Comparison of ENCODE assay signal across 9 cellular contexts in genomic region chr5:16600397-16600796, GRCh38. TPM values are rescaled to one million over a fixed set of nuclear protein-coding genes. Genes with fewer than 3 reads are reported as not detected.
A peak's percentile ranks its signal among the peaks of the same experiment; 100 is the strongest.
DNase-seq lines count a peak whose midpoint lies in the region; ATAC-seq, FAIRE-seq and TF ChIP-seq lines count a peak whose summit lies in the region.
"Had no signal": no experiment of that assay in that cellular context is flagged by ENCODE, and none has a peak within 500 bp of the region (broad histone marks: within the 10 kb centered on the region; RNA-seq: fewer than 3 reads in every experiment).

No MANE protein-coding gene starts in this region.

- peak overlapping the region; percentile 30; the same call in 2 of the 3 replicates for H3K4me2 ChIP-seq in A549

- FAIRE-seq in A549 (lab: Jason Lieb, UNC) = no peak

- no peak for TF ChIP-seq RAD21 in A549 (conservative IDR thresholded peaks at IDR 0.05 in 1 of 2, IDR thresholded peaks at IDR 0.05 in 1 of 2)

- no peak for DNase-seq in A549 (ENCODE audit: low read depth in 1 of 2, low spot score in 1 of 2)
- peak; percentile 44 for DNase-seq in MG63
- peak; percentile 65 for DNase-seq in choroid plexus epithelial cell (ENCODE audit: low read depth)
- peak; percentile 78 for DNase-seq in lower lobe of right lung
- no peak for DNase-seq in activated gamma-delta T cell treated with Interleukin-2 at 50 U/mL for 16 hours
- DNase-seq in NCI-H1694 (lab: John Stamatoyannopoulos, UW) = no peak
- DNase-seq in middle frontal gyrus (ENCODE audit: extremely low spot score, low spot score) = no peak
- no peak for DNase-seq in stimulated activated CD4-positive, alpha-beta T cell treated with anti-CD3 and anti-CD28 coated beads, Interleukin-2, amount 100 ng/mL, for 48 hours

- intact Hi-C loops in lower lobe of right lung (cut with DNase I) = no loop called here

- peak in 1 of 2 experiments; percentile 45; a peak in 4 of 6 replicates for ATAC-seq in A549
- peak; percentile 65 to 68 for ATAC-seq in lower lobe of right lung

- 18% methylated on average over 5 of the region's 7 CpGs for WGBS in A549 (ENCODE audit: missing lambda C conversion rate)

- H3K27ac ChIP-seq in A549 (0 out of 6 replicates have a peak overlapping the region, but pooled peaks of 1 of the 2 experiments have one; percentile 11), lower lobe of right lung (no peak overlapping the region)

- H3K4me3 ChIP-seq in A549 (no peak overlapping the region), MG63 (no peak overlapping the region), choroid plexus epithelial cell (ENCODE audit: low read depth, low read length) (no peak overlapping the region), lower lobe of right lung (no peak overlapping the region)
- H3K4me3 ChIP-seq: skin epidermis had no signal

- POLR2A ChIA-PET in A549 (lab: Yijun Ruan, JAX) = no interaction called here

- CTCF ChIA-PET in A549 (lab: Yijun Ruan, JAX) = interaction anchor here (1.1 kb wide), 1 partner anchor 16 kb away, joined by 3 read pairs; no protein-coding TSS in a partner anchor

- H3K36me3 ChIP-seq in MG63 = no peaks in the 10 kb centered on the region
- no peaks in the 10 kb centered on the region for H3K36me3 ChIP-seq in lower lobe of right lung

- TF ChIP-seq EP300 in A549 (IDR thresholded peaks at IDR 0.05) = no peak

- no peaks in the 10 kb centered on the region for H3K27me3 ChIP-seq in MG63
- H3K27me3 ChIP-seq in lower lobe of right lung (ENCODE audit: low read depth) = no peaks in the 10 kb centered on the region

- H3K4me1 ChIP-seq in A549 (peaks cover 6% of the 10 kb centered on the region; the same call in 1 of the 3 replicates), lower lobe of right lung (peaks cover 8% of the 10 kb centered on the region)

- TF ChIP-seq CTCF in A549 (IDR thresholded peaks at IDR 0.05) (no peak), choroid plexus epithelial cell (conservative IDR thresholded peaks at IDR 0.05; ENCODE audit: low read depth, low read length) (no peak), lower lobe of right lung (IDR thresholded peaks at IDR 0.05) (no peak)

- H3K9me3 ChIP-seq in A549 (no peaks in the 10 kb centered on the region), MG63 (no peaks in the 10 kb centered on the region), lower lobe of right lung (no peaks in the 10 kb centered on the region)

- TF ChIP-seq POLR2A in A549 (IDR thresholded peaks at IDR 0.05; ENCODE audit: low read length) = no peak

TF ChIP-seq in A549, 52 proteins besides CTCF, POLR2A, EP300 and RAD21:
- TF ChIP-seq FOSB (CRISPR knock-in tag; IDR thresholded peaks at IDR 0.05) (no peak), FOSL2 (IDR thresholded peaks at IDR 0.05) (no peak), FOSL2 (CRISPR knock-in tag; IDR thresholded peaks at IDR 0.05) (no peak), ZFP36 (IDR thresholded peaks at IDR 0.05; ENCODE audit: borderline replicate concordance, partially characterized antibody) (no peak), ZC3H11A (IDR thresholded peaks at IDR 0.05) (no peak), RCOR1 (IDR thresholded peaks at IDR 0.05; ENCODE audit: low read depth, low read length) (no peak), ZNF302 (CRISPR knock-in tag; IDR thresholded peaks at IDR 0.05) (no peak), HOXB13 (CRISPR knock-in tag; IDR thresholded peaks at IDR 0.05; ENCODE audit: low read depth) (no peak), HES2 (IDR thresholded peaks at IDR 0.05) (no peak), TFCP2L1 (CRISPR knock-in tag; IDR thresholded peaks at IDR 0.05) (no peak), EHMT2 (IDR thresholded peaks at IDR 0.05; ENCODE audit: low read depth) (no peak), RARB (CRISPR knock-in tag; IDR thresholded peaks at IDR 0.05) (no peak)

RNA-seq across cellular contexts. Expression of gene RETREG1, which starts 16.4 kb away (rescaled TPM):
- polyA plus RNA-seq in A549 (2011; rRNA removed) (2.6 and 3.4 TPM in 2 replicates), A549 (2017; fragmentation: RNase III; extraction: RNeasy Plus Mini Kit Qiagen cat#74134 plus additional on column Dnase treatment) (1.7 to 2.1 TPM (median 2.0 TPM) in 3 replicates)
- polyA plus RNA-seq in A549 (2012; cell fraction: cytosol; rRNA removed) = 1.0 and 1.2 TPM in 2 replicates
- 0.66 and 1.3 TPM in 2 replicates for polyA plus RNA-seq in A549 (2012; cell fraction: nucleus; rRNA removed)
- 1.7 and 1.8 TPM in 2 replicates for polyA minus RNA-seq in A549 (2011; rRNA and poly(A)+ RNA removed)
- total RNA-seq in MG63 (2014; rRNA removed; shearing (Covaris generic); ENCODE audit: low replicate concordance) = 0.12 and 0.16 TPM in 2 replicates
- total RNA-seq in lower lobe of right lung = 20.6 TPM

Comparison
In these comparisons a context has a peak if more than half of its experiments do, and no peak if none do; other contexts are left out.
1. DNase-seq: peak in MG63 (single experiment), choroid plexus epithelial cell (single experiment) and lower lobe of right lung (single experiment); none in A549 (0 of 2), activated gamma-delta T cell treated with Interleukin-2 at 50 U/mL for 16 hours (single experiment), NCI-H1694 (single experiment), middle frontal gyrus (single experiment) and stimulated activated CD4-positive, alpha-beta T cell treated with anti-CD3 and anti-CD28 coated beads, Interleukin-2, amount 100 ng/mL, for 48 hours (0 of 2).
2. RNA of gene RETREG1, which starts 16.4 kb away (total RNA-seq): 20.6 TPM in lower lobe of right lung (single experiment); 0.12 to 0.16 TPM in MG63; every median in the first group is over 10 times any median in the second.